In genomic region chr4:153260152-153260551, GRCh38 we compare ENCODE assay signal across 2 cellular contexts.
TF ChIP-seq lines count a peak whose summit lies in the region.

No MANE protein-coding gene starts in this region.

TF ChIP-seq in IMR-90, 13 proteins besides CTCF, POLR2A, EP300 and RAD21:
- TF ChIP-seq ELK1 (IDR thresholded peaks at IDR 0.05; ENCODE audit: borderline replicate concordance, low read depth, low read length) (no peak), MXI1 (IDR thresholded peaks at IDR 0.05; ENCODE audit: borderline replicate concordance, low read depth, low read length) (no peak), RCOR1 (IDR thresholded peaks at IDR 0.05; ENCODE audit: insufficient replicate concordance, low read length) (no peak), USF2 (IDR thresholded peaks at IDR 0.05; ENCODE audit: low read depth, low read length) (no peak)

TF ChIP-seq in H1, 55 proteins besides CTCF, POLR2A, EP300 and RAD21:
- TF ChIP-seq NANOG (IDR thresholded peaks at IDR 0.05; ENCODE audit: insufficient read depth, low read depth, low read length, poor library complexity, severe bottlenecking) (peak; percentile 63), USF2 (IDR thresholded peaks at IDR 0.05; ENCODE audit: low read length) (no peak), POLR2AphosphoS5 (IDR thresholded peaks at IDR 0.05; ENCODE audit: low read depth, low read length) (0 out of 2 replicates have a peak, but pooled peaks have one; percentile 20), MAX (IDR thresholded peaks at IDR 0.05) (no peak), TEAD4 (IDR thresholded peaks at IDR 0.05; ENCODE audit: low read depth, low read length) (peak; percentile 48; the same call in 1 of the 2 replicates), SP2 (IDR thresholded peaks at IDR 0.05; ENCODE audit: low read length) (no peak), YY1 (IDR thresholded peaks at IDR 0.05; ENCODE audit: low read depth, low read length) (0 out of 2 replicates have a peak, but pooled peaks have one; percentile 16), EZH2 (IDR thresholded peaks at IDR 0.05; ENCODE audit: low read depth, low read length, severe bottlenecking) (no peak), CHD1 (IDR thresholded peaks at IDR 0.05; ENCODE audit: low read depth, low read length) (no peak), RNF2 (IDR thresholded peaks at IDR 0.05; ENCODE audit: borderline replicate concordance, low read depth, low read length, missing control alignments, poor library complexity, severe bottlenecking) (no peak)
